Comparison of ENCODE assay signal across 9 cellular contexts in the genomic region with DNA sequence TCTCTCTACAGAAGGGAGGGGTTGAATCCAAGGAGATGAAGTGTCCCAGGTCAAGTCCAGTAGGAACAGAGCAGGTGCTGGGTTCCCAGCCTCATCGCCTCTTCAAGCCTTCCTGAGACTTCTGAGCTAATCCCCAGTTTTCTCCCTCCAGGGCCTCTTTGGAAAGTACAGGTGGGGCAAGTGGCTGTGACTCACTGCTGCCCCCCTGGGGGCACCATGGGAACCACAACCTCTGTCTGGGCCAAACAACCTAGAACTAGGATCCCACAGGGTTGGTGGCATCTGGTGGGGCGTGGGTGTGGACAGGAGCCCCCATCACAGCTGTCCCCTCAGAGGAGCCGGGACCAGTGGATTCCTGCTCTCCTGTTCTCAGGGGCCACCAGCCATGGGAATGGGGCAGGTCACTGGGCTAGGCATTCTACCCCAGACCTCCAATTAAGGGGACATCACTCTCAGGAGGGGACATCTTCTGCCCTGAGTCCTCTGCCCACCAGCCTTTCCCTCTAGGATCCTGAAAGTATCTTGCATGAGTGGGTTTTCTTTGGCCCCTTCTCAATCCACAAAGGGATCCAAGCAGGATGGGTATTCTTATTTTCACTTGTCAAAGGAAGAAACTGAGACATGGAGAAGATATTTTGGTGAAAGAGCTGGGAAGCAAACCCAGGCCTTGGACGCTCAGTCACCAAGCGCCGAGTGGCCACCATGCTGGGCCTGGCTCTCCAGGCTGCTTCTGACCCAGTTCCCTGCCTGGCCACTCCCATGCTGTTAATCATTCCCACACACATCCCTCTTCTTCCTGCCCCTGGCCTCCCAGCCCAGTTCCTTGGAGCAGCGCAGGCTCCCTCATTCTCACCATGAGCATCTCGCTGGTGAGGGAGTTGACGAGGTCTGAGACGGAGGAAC. TPM values are rescaled to one million over a fixed set of nuclear protein-coding genes. Genes with fewer than 3 reads are reported as not detected.
DNase-seq lines count a peak whose midpoint lies in the region; ATAC-seq, FAIRE-seq and TF ChIP-seq lines count a peak whose summit lies in the region.
"Had no signal": no experiment of that assay in that cellular context is flagged by ENCODE, and none has a peak within 500 bp of the region (broad histone marks: within the 10 kb centered on the region; RNA-seq: fewer than 3 reads in every experiment).

No MANE protein-coding gene starts in this region.

- TF ChIP-seq POLR2A in GM12892 (IDR thresholded peaks at IDR 0.05; ENCODE audit: low read depth, low read length): no peak

- peak; percentile 91 for FAIRE-seq in GM12892 (lab: Jason Lieb, UNC)
- FAIRE-seq: endometrium had no signal

- ATAC-seq in esophagus mucosa (peak; percentile 57), HG02981 (IDR thresholded peaks at IDR 0.05; ENCODE audit: unreplicated experiment) (no peak)

- DNase-seq in ACHN (peak; percentile 52), GM12892 (ENCODE audit: insufficient read length) (peak; percentile 73), NCI-H226 (peak; percentile 28), renal cortical epithelial cell (ENCODE audit: low read depth) (peak; percentile 53), superior temporal gyrus (ENCODE audit: extremely low spot score) (no peak)
- peak; percentile 25 to 30 for DNase-seq in activated CD4-positive, alpha-beta T cell treated with anti-CD3 and anti-CD28 coated beads, Interleukin-2, amount 50 U/mL, for 4 hours

- in situ Hi-C loops in ACHN (cut with HindIII; ENCODE audit: low pct_ligation_motif_present, low pct_unique_long_range_greater_than_20kb, low sequenced_read_pairs): no loop called here

RNA-seq across cellular contexts. Expression of a gene that starts 23.8 kb away (rescaled TPM):
- not detected for polyA plus RNA-seq in GM12892 (2012; ENCODE audit: missing spikeins)
- 0.12 TPM for total RNA-seq in esophagus mucosa
- total RNA-seq in renal cortical epithelial cell: 0.15 TPM in 1 of 2 replicates, not detected in the other

RNA-seq across cellular contexts. Expression of a gene that starts 48.5 kb away (rescaled TPM):
- not detected for polyA plus RNA-seq in GM12892 (2012; ENCODE audit: missing spikeins)
- 3.6 TPM for total RNA-seq in esophagus mucosa
- total RNA-seq in renal cortical epithelial cell: 0.35 TPM in 1 of 2 replicates, not detected in the other
